Comparison of ENCODE assay signal across 9 cellular contexts in the genomic region with DNA sequence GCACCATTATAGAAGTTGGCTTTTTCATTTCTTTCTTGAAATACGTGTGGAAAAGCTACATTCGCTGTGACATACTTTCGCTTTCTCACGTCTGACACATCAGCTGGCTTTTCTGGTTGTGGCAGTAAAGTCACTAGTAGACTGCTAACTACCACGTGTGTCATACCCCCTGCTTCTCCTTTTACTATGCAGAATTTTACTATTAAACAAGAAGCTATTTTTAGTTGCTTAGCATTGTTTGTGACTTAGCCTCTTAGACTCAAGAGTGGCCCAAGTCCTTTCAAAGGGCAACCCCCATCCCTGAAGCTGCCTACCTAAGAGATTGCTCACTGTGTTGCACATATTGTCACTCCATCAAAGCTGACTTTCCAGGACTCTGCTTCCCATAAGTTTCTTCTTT. TPM values are rescaled to one million over a fixed set of nuclear protein-coding genes. Genes with fewer than 3 reads are reported as not detected.
DNase-seq lines count a peak whose midpoint lies in the region; ATAC-seq and TF ChIP-seq lines count a peak whose summit lies in the region.
"Had no signal": no experiment of that assay in that cellular context is flagged by ENCODE, and none has a peak within 500 bp of the region (broad histone marks: within the 10 kb centered on the region; RNA-seq: fewer than 3 reads in every experiment).

No MANE protein-coding gene starts in this region.

- H2AFZ ChIP-seq in neuron (ENCODE audit: low read depth, low read length): peak overlapping the region; percentile 43

- H3K27me3 ChIP-seq in HAP-1 (ENCODE audit: low read depth) (peaks cover 4% of the 10 kb centered on the region; the same call in 1 of the 2 replicates), neuron (ENCODE audit: insufficient read depth, low read length) (no peaks in the 10 kb centered on the region)

- ATAC-seq in activated naive CD4-positive, alpha-beta T cell treated with anti-CD3 and anti-CD28 coated beads, Interleukin-2, amount 50 U/mL, for 72 hours: peak; percentile 92
- no peak for ATAC-seq in HG02763 (IDR thresholded peaks at IDR 0.05; ENCODE audit: unreplicated experiment)

- no peak overlapping the region for H3K27ac ChIP-seq in substantia nigra (ENCODE audit: low read depth, low read length, poor library complexity, severe bottlenecking)

- peak overlapping the region; percentile 2; the same call in 1 of the 2 replicates for H3K4me3 ChIP-seq in HAP-1
- peak overlapping the region; percentile 27 for H3K4me3 ChIP-seq in neuron (ENCODE audit: low read length)

- peak overlapping the region; percentile 84 to 91 for H3K27ac Mint-ChIP-seq in activated naive CD4-positive, alpha-beta T cell treated with anti-CD3 and anti-CD28 coated beads, Interleukin-2, amount 50 U/mL, for 72 hours

- TF ChIP-seq CTCF in GM10266 (IDR thresholded peaks at IDR 0.05; ENCODE audit: control insufficient read depth, insufficient read depth, low read depth, missing control alignments): no peak

- peaks cover 0 to 7% of the 10 kb centered on the region in 2 donors for H3K9me3 Mint-ChIP-seq in activated naive CD4-positive, alpha-beta T cell treated with anti-CD3 and anti-CD28 coated beads, Interleukin-2, amount 50 U/mL, for 72 hours

- H3K36me3 ChIP-seq in HAP-1 (replicated peaks) (no peaks in the 10 kb centered on the region), neuron (ENCODE audit: insufficient read depth, low read length) (no peaks in the 10 kb centered on the region)

- H3K9me3 ChIP-seq in HAP-1 (no peaks in the 10 kb centered on the region), neuron (ENCODE audit: low read length) (no peaks in the 10 kb centered on the region)

- DNase-seq in GM10266 (ENCODE audit: extremely low spot score): peak; percentile 7
- DNase-seq in HAP-1 (ENCODE audit: low spot score in 2 of 2): peak; percentile 13 to 31
- DNase-seq in NOMO-1 treated with dmso at 0.1 percent for 144 hours (lab: John Stamatoyannopoulos, UW; ENCODE audit: unreplicated experiment): peak; percentile 37
- peak; percentile 41 to 56 for DNase-seq in activated naive CD4-positive, alpha-beta T cell treated with anti-CD3 and anti-CD28 coated beads, Interleukin-2, amount 50 U/mL, for 72 hours (ENCODE audit: low spot score in 2 of 2)
- DNase-seq in NCI-H82 (lab: John Stamatoyannopoulos, UW): no peak
- DNase-seq in substantia nigra (lab: John Stamatoyannopoulos, UW): no peak

- H3K36me3 Mint-ChIP-seq in activated naive CD4-positive, alpha-beta T cell treated with anti-CD3 and anti-CD28 coated beads, Interleukin-2, amount 50 U/mL, for 72 hours: peaks cover 17 to 39% of the 10 kb centered on the region in 2 donors

- in situ Hi-C loops in HAP-1 (cut with MboI; ENCODE audit: low sequenced_read_pairs): no loop called here

- peaks cover 2% of the 10 kb centered on the region; the same call in 1 of the 2 replicates for H3K4me1 ChIP-seq in HAP-1
- H3K4me1 ChIP-seq in neuron (ENCODE audit: insufficient read depth, low read length): peaks cover 10% of the 10 kb centered on the region

RNA-seq across cellular contexts. Expression of gene IL2, which starts 2.1 kb away (rescaled TPM):
- total RNA-seq in activated naive CD4-positive, alpha-beta T cell treated with anti-CD3 and anti-CD28 coated beads, Interleukin-2, amount 50 U/mL, for 72 hours: 100 to 1,000 TPM; 110 to 171 TPM
- total RNA-seq: NCI-H460 had no signal

Comparison
In these comparisons a context has a peak if more than half of its experiments do, and no peak if none do; other contexts are left out.
1. DNase-seq: peak in GM10266 (single experiment), HAP-1 (2 of 2), NOMO-1 treated with dmso at 0.1 percent for 144 hours (single experiment) and activated naive CD4-positive, alpha-beta T cell treated with anti-CD3 and anti-CD28 coated beads, Interleukin-2, amount 50 U/mL, for 72 hours (2 of 2); none in NCI-H82 (single experiment) and substantia nigra (0 of 49).